17 cellular contexts compared by ENCODE assay signal in genomic region chr21:15850645-15851044, GRCh38.
A peak's percentile ranks its signal among the peaks of the same experiment; 100 is the strongest.
DNase-seq lines count a peak whose midpoint lies in the region; ATAC-seq, FAIRE-seq and TF ChIP-seq lines count a peak whose summit lies in the region.
"Had no signal": no experiment of that assay in that cellular context is flagged by ENCODE, and none has a peak within 500 bp of the region (broad histone marks: within the 10 kb centered on the region; RNA-seq: fewer than 3 reads in every experiment).

No MANE protein-coding gene starts in this region.

- TF ChIP-seq CTCF in epithelial cell of esophagus (IDR thresholded peaks at IDR 0.05; ENCODE audit: insufficient read depth, low read depth, low read length, missing control alignments) = no peak

- no peak overlapping the region for H3K4me3 ChIP-seq in epithelial cell of esophagus (ENCODE audit: low read length)
- H3K4me3 ChIP-seq: heart left ventricle, SJSA1, thoracic aorta had no signal

- peak; percentile 16 for DNase-seq in Daoy (ENCODE audit: low read depth)
- DNase-seq in RCC 7860 (ENCODE audit: low spot score) = no peak
- DNase-seq in epithelial cell of esophagus (ENCODE audit: low read depth) = peak; percentile 68
- peak; percentile 59 to 89 for DNase-seq in lung microvascular endothelial cell (ENCODE audit: low read depth in 2 of 2)
- DNase-seq in NCI-H2081 (lab: John Stamatoyannopoulos, UW) = no peak
- DNase-seq: activated CD4-positive, alpha-beta memory T cell treated with anti-CD3 and anti-CD28 coated beads, Interleukin-2, amount 10 ng/mL, durations not matched to agents 7 days and 5 days; anterior cingulate cortex; BE2C; DMS79; heart left ventricle; left cardiac atrium; NCI-H2171 had no signal

- no peak for ATAC-seq in HG02981 (IDR thresholded peaks at IDR 0.05; ENCODE audit: unreplicated experiment)
- no peak for ATAC-seq in GM18907 (IDR thresholded peaks at IDR 0.05; ENCODE audit: unreplicated experiment)
- no peak for ATAC-seq in HG03520 (IDR thresholded peaks at IDR 0.05; ENCODE audit: unreplicated experiment)
- ATAC-seq: heart left ventricle, left cardiac atrium had no signal

- FAIRE-seq in RCC 7860 (lab: Jason Lieb, UNC) = peak; percentile 72

Comparison
In these comparisons a context has a peak if more than half of its experiments do, and no peak if none do; other contexts are left out.
1. DNase-seq: peak in Daoy (single experiment), epithelial cell of esophagus (single experiment) and lung microvascular endothelial cell (2 of 2); none in RCC 7860 (single experiment) and NCI-H2081 (0 of 2).